Comparison of ENCODE assay signal across 15 cellular contexts in genomic region chr2:42099431-42100173, GRCh38. TPM values are rescaled to one million over a fixed set of nuclear protein-coding genes. Genes with fewer than 3 reads are reported as not detected.
DNase-seq lines count a peak whose midpoint lies in the region; ATAC-seq and TF ChIP-seq lines count a peak whose summit lies in the region.
"Had no signal": no experiment of that assay in that cellular context is flagged by ENCODE, and none has a peak within 500 bp of the region (broad histone marks: within the 10 kb centered on the region; RNA-seq: fewer than 3 reads in every experiment).

No MANE protein-coding gene starts in this region.

- H3K36me3 Mint-ChIP-seq in CD14-positive monocyte: peaks cover 7 to 12% of the 10 kb centered on the region in 2 donors
- H3K36me3 Mint-ChIP-seq in naive thymus-derived CD8-positive, alpha-beta T cell: peaks cover 0 to 2% (median 0%) of the 10 kb centered on the region in 3 donors
- H3K36me3 Mint-ChIP-seq in osteocyte (ENCODE audit: unreplicated experiment): no peaks in the 10 kb centered on the region

- no peaks in the 10 kb centered on the region for H3K27me3 ChIP-seq in smooth muscle cell (ENCODE audit: low read depth)
- H3K27me3 ChIP-seq: brain microvascular endothelial cell, tibial nerve had no signal

- intact Hi-C loops in CD14-positive monocyte (cut with micrococcal nuclease): loop anchor here (2.0 to 10.0 kb wide), 5 partner anchors 19 to 98 kb away; partner anchors contain the start of gene EML4 (in 2 of the 2)

- ATAC-seq in naive thymus-derived CD8-positive, alpha-beta T cell: no peak
- no peak for ATAC-seq in HG02642 (IDR thresholded peaks at IDR 0.05; ENCODE audit: poor library complexity, unreplicated experiment)
- ATAC-seq: mucosa of descending colon had no signal

- over 99% methylated on average over 6 of the region's 6 CpGs for WGBS in smooth muscle cell (ENCODE audit: low lambda C conversion rate)

- TF ChIP-seq CTCF in CD14-positive monocyte (IDR thresholded peaks at IDR 0.05) (no peak), GM13977 (IDR thresholded peaks at IDR 0.05; ENCODE audit: extremely low read depth, insufficient read depth, missing control alignments) (no peak), smooth muscle cell (IDR thresholded peaks at IDR 0.05; ENCODE audit: borderline replicate concordance, insufficient read depth, poor library complexity, severe bottlenecking) (no peak), osteocyte (IDR thresholded peaks at IDR 0.05) (no peak)

- H3F3A ChIP-seq in smooth muscle cell (ENCODE audit: low read depth): peaks cover 26% of the 10 kb centered on the region

- H3K4me1 Mint-ChIP-seq in CD14-positive monocyte: peaks cover 60% of the 10 kb centered on the region
- H3K4me1 Mint-ChIP-seq in naive thymus-derived CD8-positive, alpha-beta T cell: peaks cover 36 to 78% (median 55%) of the 10 kb centered on the region in 4 donors
- H3K4me1 Mint-ChIP-seq in osteocyte (ENCODE audit: unreplicated experiment): peaks cover 21% of the 10 kb centered on the region

- H3K79me2 ChIP-seq in smooth muscle cell (ENCODE audit: low read depth): no peaks in the 10 kb centered on the region

- H3K27ac Mint-ChIP-seq in CD14-positive monocyte (peak overlapping the region; percentile 95 to 98 (median 98)), osteocyte (ENCODE audit: unreplicated experiment) (no peak overlapping the region)
- peak overlapping the region; percentile 45 to 96 (median 90) for H3K27ac Mint-ChIP-seq in naive thymus-derived CD8-positive, alpha-beta T cell

- no peaks in the 10 kb centered on the region for H3K36me3 ChIP-seq in smooth muscle cell (ENCODE audit: low read depth)
- H3K36me3 ChIP-seq: brain microvascular endothelial cell, tibial nerve had no signal

- H4K20me1 ChIP-seq in smooth muscle cell (ENCODE audit: low read depth): no peaks in the 10 kb centered on the region

- peaks cover 12% of the 10 kb centered on the region for H3K4me1 ChIP-seq in smooth muscle cell (ENCODE audit: low read depth)

- peak overlapping the region; percentile 59 for H3K27ac ChIP-seq in angular gyrus (ENCODE audit: low read depth, low read length)
- H3K27ac ChIP-seq in smooth muscle cell (ENCODE audit: low read depth): no peak overlapping the region
- H3K27ac ChIP-seq: brain microvascular endothelial cell had no signal

- H3K9me3 ChIP-seq in smooth muscle cell (replicated peaks; ENCODE audit: low read depth): no peaks in the 10 kb centered on the region
- H3K9me3 ChIP-seq: mucosa of descending colon had no signal

- in situ Hi-C loops in GM13977 (cut with MboI; ENCODE audit: low pct_unique_long_range_greater_than_20kb, low sequenced_read_pairs, unreplicated experiment): loop anchor here (10.0 kb wide), 2 partner anchors 135 to 225 kb away; no protein-coding TSS in a partner anchor

- H3K4me3 Mint-ChIP-seq in CD14-positive monocyte (peak overlapping the region in 1 of 2 donors; percentile 55), osteocyte (ENCODE audit: unreplicated experiment) (no peak overlapping the region)
- peak overlapping the region; percentile 33 to 76 (median 70) for H3K4me3 Mint-ChIP-seq in naive thymus-derived CD8-positive, alpha-beta T cell

- H3K9ac ChIP-seq in smooth muscle cell (ENCODE audit: low read depth): no peak overlapping the region

- DNase-seq in CD14-positive monocyte (ENCODE audit: low spot score): no peak
- peak; percentile 40 for DNase-seq in GM13977 (ENCODE audit: low spot score)
- peak in 1 of 10 donors; percentile 30 for DNase-seq in naive thymus-derived CD8-positive, alpha-beta T cell
- DNase-seq in smooth muscle cell (lab: John Stamatoyannopoulos, UW; ENCODE audit: unreplicated experiment): no peak
- no peak for DNase-seq in NCI-H748 (lab: John Stamatoyannopoulos, UW; ENCODE audit: unreplicated experiment)
- no peak for DNase-seq in osteocyte (ENCODE audit: extremely low spot score, unreplicated experiment)
- DNase-seq: activated CD4-positive, alpha-beta T cell treated with anti-CD3 and anti-CD28 coated beads for 48 hours; brain microvascular endothelial cell; foreskin melanocyte; GOT3; mucosa of descending colon; NCI-H146 had no signal

- POLR2A ChIA-PET in naive thymus-derived CD8-positive, alpha-beta T cell (lab: Charles Lee): interaction anchor here (0.6 to 2.9 kb wide), 16 partner anchors 24 to 139 kb away, joined by 3 to 26 read pairs (median 4); no protein-coding TSS in a partner anchor

- peaks cover 4 to 8% (median 6%) of the 10 kb centered on the region in 7 donors for H3K9me3 Mint-ChIP-seq in CD14-positive monocyte
- H3K9me3 Mint-ChIP-seq in naive thymus-derived CD8-positive, alpha-beta T cell: peaks cover 0 to 9% (median 0%) of the 10 kb centered on the region in 9 donors
- no peaks in the 10 kb centered on the region for H3K9me3 Mint-ChIP-seq in osteocyte (ENCODE audit: unreplicated experiment)

- H3K4me3 ChIP-seq in smooth muscle cell: no peak overlapping the region
- H3K4me3 ChIP-seq: mucosa of descending colon, tibial nerve had no signal

- H2AFZ ChIP-seq in smooth muscle cell (ENCODE audit: low read depth): no peak overlapping the region

- H3K27me3 Mint-ChIP-seq in CD14-positive monocyte (ENCODE audit: low read depth in 3 of 3) (peaks cover 0 to 5% (median 2%) of the 10 kb centered on the region in 3 donors), osteocyte (ENCODE audit: unreplicated experiment) (no peaks in the 10 kb centered on the region)
- H3K27me3 Mint-ChIP-seq in naive thymus-derived CD8-positive, alpha-beta T cell: no peaks in the 10 kb centered on the region

- no peak overlapping the region for H3K4me2 ChIP-seq in smooth muscle cell

RNA-seq across cellular contexts. Expression of gene PKDCC, which starts 51.8 kb away (rescaled TPM):
- polyA plus RNA-seq in CD14-positive monocyte: not detected
- total RNA-seq in naive thymus-derived CD8-positive, alpha-beta T cell: not detected
- polyA plus RNA-seq in naive thymus-derived CD8-positive, alpha-beta T cell: not detected
- total RNA-seq in smooth muscle cell: 15.2 and 22.9 TPM in 2 replicates
- 5.1 and 12.2 TPM in 2 replicates for polyA plus RNA-seq in smooth muscle cell
- total RNA-seq in osteocyte: 37.1 and 42.2 TPM in 2 replicates

Comparison
In these comparisons a context has a peak if more than half of its experiments do, and no peak if none do; other contexts are left out.
1. RNA of gene PKDCC, which starts 51.8 kb away (total RNA-seq): 37.1 to 42.2 TPM in osteocyte and 15.2 to 22.9 TPM in smooth muscle cell; not detected in naive thymus-derived CD8-positive, alpha-beta T cell; every median in the first group is over 10 times any median in the second.